In the genomic region with DNA sequence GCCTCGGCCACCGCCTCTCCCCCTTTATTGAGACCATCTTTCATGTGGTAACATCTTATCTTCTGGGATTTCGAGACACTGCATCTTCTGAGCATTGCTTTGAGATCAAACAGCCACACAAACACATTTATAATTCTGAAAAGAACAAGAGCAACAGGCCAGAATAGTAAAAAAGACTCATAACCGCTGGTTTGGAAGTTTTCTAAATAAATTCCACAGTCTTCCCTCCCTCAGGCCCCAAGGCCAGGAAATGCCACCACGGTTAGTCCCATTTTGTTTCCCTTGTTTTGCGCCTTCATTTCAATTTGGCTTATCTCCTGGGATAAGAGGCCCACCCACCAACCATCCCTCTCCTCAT, we compare ENCODE assay signal across 12 cellular contexts. TPM values are rescaled to one million over a fixed set of nuclear protein-coding genes. Genes with fewer than 3 reads are reported as not detected.
DNase-seq lines count a peak whose midpoint lies in the region; ATAC-seq and TF ChIP-seq lines count a peak whose summit lies in the region.
"Had no signal": no experiment of that assay in that cellular context is flagged by ENCODE, and none has a peak within 500 bp of the region (broad histone marks: within the 10 kb centered on the region; RNA-seq: fewer than 3 reads in every experiment).

No MANE protein-coding gene starts in this region.

- WGBS in urinary bladder: 43% methylated on average over 6 of the region's 6 CpGs

- H3K9me3 Mint-ChIP-seq in chondrocyte (ENCODE audit: low read depth): peaks cover 1% of the 10 kb centered on the region
- peaks cover 3 to 4% of the 10 kb centered on the region in 2 donors for H3K9me3 Mint-ChIP-seq in stimulated activated naive B cell treated with anti-CD40 and anti-IgM and Interleukin-4, amounts not matched to agents 10 μg/mL and 1 μg/mL and 100 μg/mL, for 72 hours

- H3K4me3 ChIP-seq in left ventricle myocardium inferior (no peak overlapping the region), muscle layer of duodenum (ENCODE audit: low read depth in 1 of 2, low read length in 2 of 2) (no peak overlapping the region), urinary bladder (ENCODE audit: low read depth, low read length) (no peak overlapping the region)
- H3K4me3 ChIP-seq: cardiac muscle cell had no signal

- H3K27ac Mint-ChIP-seq in chondrocyte (ENCODE audit: unreplicated experiment): peak overlapping the region; percentile 95
- H3K27ac Mint-ChIP-seq in stimulated activated naive B cell treated with anti-CD40 and anti-IgM and Interleukin-4, amounts not matched to agents 10 μg/mL and 1 μg/mL and 100 μg/mL, for 72 hours: no peak overlapping the region

- peak overlapping the region; percentile 65 for H3K27ac ChIP-seq in left ventricle myocardium inferior (replicated peaks)
- H3K27ac ChIP-seq in muscle layer of duodenum (ENCODE audit: low read length): peak overlapping the region; percentile 42
- H3K27ac ChIP-seq in urinary bladder (ENCODE audit: low read depth): peak overlapping the region; percentile 86
- H3K27ac ChIP-seq: cardiac muscle cell, VCaP had no signal

- H3K4me1 ChIP-seq in left ventricle myocardium inferior: peaks cover 58% of the 10 kb centered on the region
- H3K4me1 ChIP-seq in muscle layer of duodenum (ENCODE audit: control insufficient read depth in 1 of 2, insufficient read depth in 2 of 2, low read length in 2 of 2): peaks cover 0 to 14% of the 10 kb centered on the region in 2 donors
- peaks cover 4% of the 10 kb centered on the region for H3K4me1 ChIP-seq in urinary bladder (ENCODE audit: insufficient read depth)

- no peaks in the 10 kb centered on the region for H3K27me3 Mint-ChIP-seq in chondrocyte (ENCODE audit: low read depth)
- H3K27me3 Mint-ChIP-seq in stimulated activated naive B cell treated with anti-CD40 and anti-IgM and Interleukin-4, amounts not matched to agents 10 μg/mL and 1 μg/mL and 100 μg/mL, for 72 hours: no peaks in the 10 kb centered on the region

- H3K4me1 Mint-ChIP-seq in chondrocyte (ENCODE audit: low read depth): peaks cover 38% of the 10 kb centered on the region
- H3K4me1 Mint-ChIP-seq in stimulated activated naive B cell treated with anti-CD40 and anti-IgM and Interleukin-4, amounts not matched to agents 10 μg/mL and 1 μg/mL and 100 μg/mL, for 72 hours: peaks cover 31 to 54% of the 10 kb centered on the region in 2 donors

- ATAC-seq in Right ventricle myocardium superior (ENCODE audit: poor library complexity): no peak
- ATAC-seq in stimulated activated naive B cell treated with anti-CD40 and anti-IgM and Interleukin-4, amounts not matched to agents 10 μg/mL and 1 μg/mL and 100 μg/mL, for 72 hours (replicated peaks): no peak
- ATAC-seq in GM21737 (IDR thresholded peaks at IDR 0.05; ENCODE audit: unreplicated experiment): no peak

- H3K27me3 ChIP-seq in left ventricle myocardium inferior (ENCODE audit: low read depth) (no peaks in the 10 kb centered on the region), muscle layer of duodenum (ENCODE audit: low read depth, low read length) (no peaks in the 10 kb centered on the region)
- H3K27me3 ChIP-seq: cardiac muscle cell had no signal

- H3K9me3 ChIP-seq in left ventricle myocardium inferior (replicated peaks) (peaks cover 2% of the 10 kb centered on the region), muscle layer of duodenum (ENCODE audit: control insufficient read depth in 1 of 2, low read length in 2 of 2) (peaks cover 0 to 4% of the 10 kb centered on the region in 2 donors)

- peaks cover 3% of the 10 kb centered on the region for H3K36me3 ChIP-seq in left ventricle myocardium inferior
- peaks cover 4 to 5% of the 10 kb centered on the region in 2 donors for H3K36me3 ChIP-seq in muscle layer of duodenum (ENCODE audit: control insufficient read depth in 1 of 2, insufficient read depth in 2 of 2, low read length in 2 of 2)
- no peaks in the 10 kb centered on the region for H3K36me3 ChIP-seq in urinary bladder (ENCODE audit: insufficient read depth)
- H3K36me3 ChIP-seq: cardiac muscle cell had no signal

- intact Hi-C loops in left ventricle myocardium inferior (cut with micrococcal nuclease): no loop called here
- intact Hi-C loops in Right ventricle myocardium superior (cut with DNase I): no loop called here

- peak overlapping the region; percentile 43 for H3K4me3 Mint-ChIP-seq in chondrocyte (ENCODE audit: unreplicated experiment)
- no peak overlapping the region for H3K4me3 Mint-ChIP-seq in stimulated activated naive B cell treated with anti-CD40 and anti-IgM and Interleukin-4, amounts not matched to agents 10 μg/mL and 1 μg/mL and 100 μg/mL, for 72 hours

- DNase-seq in left ventricle myocardium inferior (no peak), Right ventricle myocardium superior (no peak), chondrocyte (ENCODE audit: low spot score) (no peak), GOT3 (lab: John Stamatoyannopoulos, UW) (no peak)
- DNase-seq in stimulated activated naive B cell treated with anti-CD40 and anti-IgM and Interleukin-4, amounts not matched to agents 10 μg/mL and 1 μg/mL and 100 μg/mL, for 72 hours: no peak
- DNase-seq: C1 segment of cervical spinal cord, HCEC 1CT had no signal

- no peak for TF ChIP-seq CTCF in left ventricle myocardium inferior (IDR thresholded peaks at IDR 0.05; ENCODE audit: borderline replicate concordance)
- no peak for TF ChIP-seq CTCF in chondrocyte (IDR thresholded peaks at IDR 0.05)

- peaks cover 7% of the 10 kb centered on the region for H3K36me3 Mint-ChIP-seq in chondrocyte (ENCODE audit: low read depth)
- peaks cover 25 to 56% of the 10 kb centered on the region in 2 donors for H3K36me3 Mint-ChIP-seq in stimulated activated naive B cell treated with anti-CD40 and anti-IgM and Interleukin-4, amounts not matched to agents 10 μg/mL and 1 μg/mL and 100 μg/mL, for 72 hours

RNA-seq across cellular contexts. Expression of a gene that starts 25.3 kb away (rescaled TPM):
- total RNA-seq in left ventricle myocardium inferior (55.6 TPM), Right ventricle myocardium superior (74.3 TPM), chondrocyte (74.5 to 91.9 TPM (median 90.0 TPM) in 3 replicates), urinary bladder (69.7 TPM)
- polyA plus RNA-seq in urinary bladder: 120 TPM
